In the genomic region with DNA sequence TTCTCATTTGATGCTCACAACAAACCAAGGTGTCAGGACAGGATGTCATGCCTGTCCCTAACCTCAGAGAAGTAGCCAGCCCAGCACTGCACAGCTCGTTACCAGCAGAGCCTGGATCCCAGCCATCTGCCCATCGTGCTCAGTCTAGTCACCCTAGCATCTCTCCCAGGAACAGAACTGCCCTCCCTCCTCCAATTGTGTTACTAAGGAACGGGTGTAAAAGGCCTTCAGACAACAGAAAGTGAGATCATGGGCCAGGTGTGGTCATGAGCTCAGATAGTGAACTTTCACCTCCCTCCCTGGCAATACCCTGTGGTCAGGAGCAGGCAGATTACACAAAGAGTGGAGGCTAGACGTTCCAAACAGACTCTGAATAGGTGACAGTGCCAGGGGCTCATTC, we compare ENCODE assay signal across 13 cellular contexts.
DNase-seq lines count a peak whose midpoint lies in the region; ATAC-seq, FAIRE-seq and TF ChIP-seq lines count a peak whose summit lies in the region.
"Had no signal": no experiment of that assay in that cellular context is flagged by ENCODE, and none has a peak within 500 bp of the region (broad histone marks: within the 10 kb centered on the region; RNA-seq: fewer than 3 reads in every experiment).

No MANE protein-coding gene starts in this region.

- in situ Hi-C loops in Caki2 (cut with HindIII; ENCODE audit: low pct_unique_long_range_greater_than_20kb, low sequenced_read_pairs), result no loop called here
- in situ Hi-C loops in HepG2 (cut with HindIII; ENCODE audit: extremely low pct_ligation_motif_present, low pct_unique_long_range_greater_than_20kb), result no loop called here

- POLR2A ChIA-PET in HepG2 (lab: Yijun Ruan, JAX), result no interaction called here

- no peak overlapping the region for H2AFZ ChIP-seq in HepG2 (ENCODE audit: low read length)

- DNase-seq in Caki2 (ENCODE audit: low read depth) (peak; percentile 75), HepG2 (ENCODE audit: low spot score) (peak; percentile 75), SKM-1 (lab: John Stamatoyannopoulos, UW; ENCODE audit: unreplicated experiment) (no peak), right cardiac atrium (no peak), hippocampal formation (lab: John Stamatoyannopoulos, UW) (no peak)
- no peak for DNase-seq in activated T-helper 1 cell treated with anti-CD3 and anti-CD28 coated beads, Interleukin-12 subunit alpha, Interleukin-12 subunit beta, Interleukin-2, Interleukin-4 antibody, amounts not matched to agents 30 ng/mL and 10 ng/mL and 1 ng/mL, durations not matched to agents 14 hours and 24 hours and 36 hours (ENCODE audit: low spot score)
- DNase-seq: activated gamma-delta T cell treated with Interleukin-2 at 50 U/mL for 16 hours; CD4-positive, alpha-beta T cell; immature natural killer cell had no signal

- peaks cover 22% of the 10 kb centered on the region for H3K4me1 Mint-ChIP-seq in activated T-helper 1 cell treated with anti-CD3 and anti-CD28 coated beads, Interleukin-12 subunit alpha, Interleukin-12 subunit beta, Interleukin-2, Interleukin-4 antibody, amounts not matched to agents 30 ng/mL and 10 ng/mL and 1 ng/mL, durations not matched to agents 14 hours and 24 hours and 36 hours (ENCODE audit: low read depth)
- H3K4me1 Mint-ChIP-seq: immature natural killer cell had no signal

- no peak for FAIRE-seq in HepG2 (lab: Jason Lieb, UNC)

- intact Hi-C loops in activated T-helper 1 cell treated with anti-CD3 and anti-CD28 coated beads, Interleukin-12 subunit alpha, Interleukin-12 subunit beta, Interleukin-2, Interleukin-4 antibody, amounts not matched to agents 30 ng/mL and 10 ng/mL and 1 ng/mL, durations not matched to agents 14 hours and 24 hours and 36 hours (cut with micrococcal nuclease), result loop anchor here (1.0 kb wide), 1 partner anchor 19 kb away; no protein-coding TSS in a partner anchor
- intact Hi-C loops in HepG2 (cut with micrococcal nuclease; ENCODE audit: unreplicated experiment) (no loop called here), right cardiac atrium (cut with DNase I) (no loop called here)

- H3K4me3 ChIP-seq in HepG2 (replicated peaks in 1 of 3; ENCODE audit: insufficient read depth in 1 of 3, low read depth in 2 of 3, low read length in 3 of 3) (no peak overlapping the region), right cardiac atrium (ENCODE audit: low read length) (no peak overlapping the region)
- H3K4me3 ChIP-seq: prostate gland had no signal

- no peaks in the 10 kb centered on the region for H3K9me3 ChIP-seq in HepG2 (ENCODE audit: low read length)
- H3K9me3 ChIP-seq in right cardiac atrium (ENCODE audit: control insufficient read depth, low read length), result no peaks in the 10 kb centered on the region
- H3K9me3 ChIP-seq: prostate gland had no signal

- ATAC-seq in HG02798 (IDR thresholded peaks at IDR 0.05; ENCODE audit: poor library complexity, unreplicated experiment) (peak; percentile 60), HepG2 (peak; percentile 80), right cardiac atrium (no peak), HG03354 (IDR thresholded peaks at IDR 0.05; ENCODE audit: poor library complexity, severe bottlenecking, unreplicated experiment) (no peak)

- H3K4me2 ChIP-seq in HepG2 (ENCODE audit: low read depth, low read length), result peak overlapping the region; percentile 4; the same call in 1 of the 2 replicates

- WGBS in HepG2 (ENCODE audit: low lambda C conversion rate), result 2% methylated on average over 4 of the region's 4 CpGs
- WGBS in right cardiac atrium, result 53% methylated on average over 4 of the region's 4 CpGs

- H3K36me3 Mint-ChIP-seq in activated T-helper 1 cell treated with anti-CD3 and anti-CD28 coated beads, Interleukin-12 subunit alpha, Interleukin-12 subunit beta, Interleukin-2, Interleukin-4 antibody, amounts not matched to agents 30 ng/mL and 10 ng/mL and 1 ng/mL, durations not matched to agents 14 hours and 24 hours and 36 hours (ENCODE audit: low read depth), result no peaks in the 10 kb centered on the region

- no peak overlapping the region for H3K4me3 Mint-ChIP-seq in activated T-helper 1 cell treated with anti-CD3 and anti-CD28 coated beads, Interleukin-12 subunit alpha, Interleukin-12 subunit beta, Interleukin-2, Interleukin-4 antibody, amounts not matched to agents 30 ng/mL and 10 ng/mL and 1 ng/mL, durations not matched to agents 14 hours and 24 hours and 36 hours
- H3K4me3 Mint-ChIP-seq: CD4-positive, alpha-beta T cell; IgD-negative memory B cell; immature natural killer cell had no signal

- TF ChIP-seq EP300 in HepG2 (IDR thresholded peaks at IDR 0.05; ENCODE audit: low read depth in 2 of 2, low read length in 2 of 2) (no peak), HepG2 (CRISPR knock-in tag; IDR thresholded peaks at IDR 0.05; ENCODE audit: borderline replicate concordance) (no peak)

- H3K79me2 ChIP-seq in HepG2 (ENCODE audit: insufficient read depth, low read length), result no peaks in the 10 kb centered on the region

- TF ChIP-seq POLR2A in HepG2 (IDR thresholded peaks at IDR 0.05; ENCODE audit: insufficient read depth in 1 of 2, low read depth in 2 of 2, low read length in 2 of 2), result no peak

- no peaks in the 10 kb centered on the region for H3K27me3 Mint-ChIP-seq in activated T-helper 1 cell treated with anti-CD3 and anti-CD28 coated beads, Interleukin-12 subunit alpha, Interleukin-12 subunit beta, Interleukin-2, Interleukin-4 antibody, amounts not matched to agents 30 ng/mL and 10 ng/mL and 1 ng/mL, durations not matched to agents 14 hours and 24 hours and 36 hours (ENCODE audit: insufficient read depth)
- H3K27me3 Mint-ChIP-seq: CD4-positive, alpha-beta T cell had no signal

- no peak overlapping the region; the same call in 1 of the 2 replicates for H3K9ac ChIP-seq in HepG2 (ENCODE audit: insufficient read depth, low read depth, low read length)

- no peak for TF ChIP-seq CTCF in HepG2 (CRISPR knock-in tag; IDR thresholded peaks at IDR 0.05)

- CTCF ChIA-PET in HepG2 (lab: Yijun Ruan, JAX; ENCODE audit: low intra/inter-chr PET ratio, low total read pairs), result no interaction called here

- H3K4me1 ChIP-seq in HepG2 (ENCODE audit: insufficient read depth, low read length) (peaks cover 19% of the 10 kb centered on the region), right cardiac atrium (ENCODE audit: control insufficient read depth, insufficient read depth, low read length) (peaks cover 17% of the 10 kb centered on the region)

- no peaks in the 10 kb centered on the region for H3K9me3 Mint-ChIP-seq in activated T-helper 1 cell treated with anti-CD3 and anti-CD28 coated beads, Interleukin-12 subunit alpha, Interleukin-12 subunit beta, Interleukin-2, Interleukin-4 antibody, amounts not matched to agents 30 ng/mL and 10 ng/mL and 1 ng/mL, durations not matched to agents 14 hours and 24 hours and 36 hours
- H3K9me3 Mint-ChIP-seq: CD4-positive, alpha-beta T cell; immature natural killer cell had no signal

- peak overlapping the region; percentile 54 for H3K27ac Mint-ChIP-seq in activated T-helper 1 cell treated with anti-CD3 and anti-CD28 coated beads, Interleukin-12 subunit alpha, Interleukin-12 subunit beta, Interleukin-2, Interleukin-4 antibody, amounts not matched to agents 30 ng/mL and 10 ng/mL and 1 ng/mL, durations not matched to agents 14 hours and 24 hours and 36 hours
- H3K27ac Mint-ChIP-seq: CD4-positive, alpha-beta T cell; IgD-negative memory B cell had no signal

- no peaks in the 10 kb centered on the region for H3K36me3 ChIP-seq in HepG2 (replicated peaks in 1 of 2; ENCODE audit: control insufficient read depth in 1 of 2, insufficient read depth in 2 of 2, low read length in 2 of 2)
- H3K36me3 ChIP-seq: prostate gland had no signal

- no peaks in the 10 kb centered on the region for H4K20me1 ChIP-seq in HepG2 (ENCODE audit: insufficient read depth, low read length)

- H3K27me3 ChIP-seq in HepG2 (ENCODE audit: control insufficient read depth in 1 of 2, insufficient read depth in 2 of 2, low read length in 2 of 2) (peaks cover 0 to 25% of the 10 kb centered on the region in 2 experiments; a peak in 1 of 5 replicates), right cardiac atrium (ENCODE audit: control insufficient read depth, insufficient read depth) (no peaks in the 10 kb centered on the region)

- no peak for TF ChIP-seq RAD21 in HepG2 (CRISPR knock-in tag; IDR thresholded peaks at IDR 0.05)

- H3K27ac ChIP-seq in HepG2 (ENCODE audit: extremely low read length, insufficient read depth, low read length) (no peak overlapping the region), right cardiac atrium (ENCODE audit: low read length) (no peak overlapping the region)
- H3K27ac ChIP-seq: prostate gland had no signal

- BruUV-seq in HepG2 (replicated peaks; lab: Mats Ljungman, UMichigan), result no TSS peak

TF ChIP-seq in HepG2, 621 proteins besides CTCF, POLR2A, EP300 and RAD21 (continues in another document):
- no peak for TF ChIP-seq TCF7 (IDR thresholded peaks at IDR 0.05; ENCODE audit: low read depth)
- no peak for TF ChIP-seq ISX (CRISPR knock-in tag; conservative IDR thresholded peaks at IDR 0.05)
- no peak for TF ChIP-seq ZBTB7A (CRISPR knock-in tag; IDR thresholded peaks at IDR 0.05)
- TF ChIP-seq, protein P1, sequence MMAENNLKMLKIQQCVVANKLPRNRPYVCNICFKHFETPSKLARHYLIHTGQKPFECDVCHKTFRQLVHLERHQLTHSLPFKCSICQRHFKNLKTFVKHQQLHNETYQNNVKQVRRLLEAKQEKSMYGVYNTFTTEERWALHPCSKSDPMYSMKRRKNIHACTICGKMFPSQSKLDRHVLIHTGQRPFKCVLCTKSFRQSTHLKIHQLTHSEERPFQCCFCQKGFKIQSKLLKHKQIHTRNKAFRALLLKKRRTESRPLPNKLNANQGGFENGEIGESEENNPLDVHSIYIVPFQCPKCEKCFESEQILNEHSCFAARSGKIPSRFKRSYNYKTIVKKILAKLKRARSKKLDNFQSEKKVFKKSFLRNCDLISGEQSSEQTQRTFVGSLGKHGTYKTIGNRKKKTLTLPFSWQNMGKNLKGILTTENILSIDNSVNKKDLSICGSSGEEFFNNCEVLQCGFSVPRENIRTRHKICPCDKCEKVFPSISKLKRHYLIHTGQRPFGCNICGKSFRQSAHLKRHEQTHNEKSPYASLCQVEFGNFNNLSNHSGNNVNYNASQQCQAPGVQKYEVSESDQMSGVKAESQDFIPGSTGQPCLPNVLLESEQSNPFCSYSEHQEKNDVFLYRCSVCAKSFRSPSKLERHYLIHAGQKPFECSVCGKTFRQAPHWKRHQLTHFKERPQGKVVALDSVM (CRISPR knock-in tag; IDR thresholded peaks at IDR 0.05), result no peak
- no peak for TF ChIP-seq ZNF766 (CRISPR knock-in tag; IDR thresholded peaks at IDR 0.05; ENCODE audit: borderline replicate concordance)

Comparison
In these comparisons a context has a peak if more than half of its experiments do, and no peak if none do; other contexts are left out.
1. DNase-seq: peak in Caki2 (single experiment) and HepG2 (single experiment); none in activated T-helper 1 cell treated with anti-CD3 and anti-CD28 coated beads, Interleukin-12 subunit alpha, Interleukin-12 subunit beta, Interleukin-2, Interleukin-4 antibody, amounts not matched to agents 30 ng/mL and 10 ng/mL and 1 ng/mL, durations not matched to agents 14 hours and 24 hours and 36 hours (single experiment), SKM-1 (single experiment), right cardiac atrium (0 of 3) and hippocampal formation (0 of 2).
2. ATAC-seq: peak in HG02798 (single experiment) and HepG2 (single experiment); none in right cardiac atrium (0 of 2) and HG03354 (single experiment).